16 cellular contexts compared by ENCODE assay signal in the genomic region with DNA sequence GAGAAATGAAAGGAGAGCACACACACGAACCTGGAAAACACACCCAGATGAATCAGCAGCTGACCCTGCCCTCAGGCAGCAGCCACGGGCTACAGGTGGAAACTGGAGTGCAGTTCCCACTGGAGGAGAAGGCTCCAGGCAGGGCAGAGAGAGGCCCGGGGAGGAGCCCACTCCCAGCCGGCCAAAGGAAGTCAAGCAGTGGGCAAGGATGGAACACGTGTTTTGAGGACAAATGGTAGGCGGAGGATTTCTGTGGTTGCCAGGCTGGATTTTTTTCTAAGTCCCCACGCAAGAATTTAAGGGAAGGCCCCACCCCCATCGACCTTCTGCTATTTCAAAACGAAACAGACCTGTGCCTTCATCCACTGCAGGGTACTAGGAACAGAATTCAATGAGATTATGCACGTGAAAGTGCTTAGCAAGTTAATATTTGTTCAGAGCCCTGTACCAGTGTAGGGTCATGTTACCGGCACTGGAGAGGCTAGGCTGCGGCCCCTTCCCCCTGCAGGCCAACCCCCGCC. TPM values are rescaled to one million over a fixed set of nuclear protein-coding genes. Genes with fewer than 3 reads are reported as not detected.
DNase-seq lines count a peak whose midpoint lies in the region; ATAC-seq and TF ChIP-seq lines count a peak whose summit lies in the region.
"Had no signal": no experiment of that assay in that cellular context is flagged by ENCODE, and none has a peak within 500 bp of the region (broad histone marks: within the 10 kb centered on the region; RNA-seq: fewer than 3 reads in every experiment).

No MANE protein-coding gene starts in this region.

- 18% methylated on average over 6 of the region's 13 CpGs for WGBS in right lobe of liver (ENCODE audit: insufficient coverage, low coverage, low lambda C conversion rate, missing lambda C conversion rate)
- WGBS in upper lobe of left lung, 2 donors = 33 to 41% methylated on average over 13 of the region's 13 CpGs
- WGBS in mesenchymal stem cell = 70% methylated on average over 10 of the region's 13 CpGs

- no peak overlapping the region for H3K18ac ChIP-seq in mesenchymal stem cell (ENCODE audit: low read depth in 1 of 2, low read length in 2 of 2)

- no peak overlapping the region for H3K14ac ChIP-seq in mesenchymal stem cell (ENCODE audit: low read length in 2 of 2)

- H2AK5ac ChIP-seq in mesenchymal stem cell (ENCODE audit: low read length, severe bottlenecking) = no peak overlapping the region

- TF ChIP-seq CTCF in WERI-Rb-1 (IDR thresholded peaks at IDR 0.05; ENCODE audit: low read depth, low read length) (no peak), right lobe of liver (IDR thresholded peaks at IDR 0.05) (no peak), upper lobe of left lung (IDR thresholded peaks at IDR 0.05) (no peak)

- H3K27me3 ChIP-seq in WERI-Rb-1 (ENCODE audit: insufficient read depth, low read depth, severe bottlenecking) (no peaks in the 10 kb centered on the region), right lobe of liver (no peaks in the 10 kb centered on the region), upper lobe of left lung (peaks cover 0 to 2% (median under 1%) of the 10 kb centered on the region in 4 donors), mesenchymal stem cell (ENCODE audit: control insufficient read depth in 1 of 2, insufficient read depth in 1 of 2, low read length in 2 of 2) (peaks cover 42 to 89% of the 10 kb centered on the region in 2 experiments)

- peak overlapping the region; percentile 69 for H3K27ac ChIP-seq in WERI-Rb-1
- peak overlapping the region; percentile 28 to 90 (median 62) for H3K27ac ChIP-seq in right lobe of liver
- peak overlapping the region in 2 of 4 donors; percentile 42 to 52 for H3K27ac ChIP-seq in upper lobe of left lung
- H3K27ac ChIP-seq in mesenchymal stem cell (ENCODE audit: low read length, poor library complexity, severe bottlenecking) = no peak overlapping the region
- H3K27ac ChIP-seq: parathyroid adenoma had no signal

- H4K8ac ChIP-seq in mesenchymal stem cell (ENCODE audit: low read length) = no peak overlapping the region

- H2BK12ac ChIP-seq in mesenchymal stem cell (ENCODE audit: low read length in 2 of 2) = no peak overlapping the region

- ATAC-seq in right lobe of liver (peak; percentile 36 to 56 (median 49)), upper lobe of left lung (ENCODE audit: low FRiP score in 2 of 2) (peak in 1 of 2 donors; percentile 64), HG03354 (IDR thresholded peaks at IDR 0.05; ENCODE audit: poor library complexity, severe bottlenecking, unreplicated experiment) (no peak)

- H2BK15ac ChIP-seq in mesenchymal stem cell (ENCODE audit: low read depth, poor library complexity, severe bottlenecking) = no peak overlapping the region

- intact Hi-C loops in right lobe of liver (cut with DNase I) = no loop called here

- H3K9me3 ChIP-seq in WERI-Rb-1 (ENCODE audit: severe bottlenecking) (no peaks in the 10 kb centered on the region), right lobe of liver (no peaks in the 10 kb centered on the region), upper lobe of left lung (no peaks in the 10 kb centered on the region), mesenchymal stem cell (ENCODE audit: control insufficient read depth, low read length) (no peaks in the 10 kb centered on the region)
- H3K9me3 ChIP-seq: HAP-1 had no signal

- no peak for TF ChIP-seq POLR2A in right lobe of liver (IDR thresholded peaks at IDR 0.05)
- no peak for TF ChIP-seq POLR2A in upper lobe of left lung (IDR thresholded peaks at IDR 0.05)

- H2BK120ac ChIP-seq in mesenchymal stem cell (ENCODE audit: low read depth, low read length) = no peak overlapping the region

- H3K4me2 ChIP-seq in mesenchymal stem cell (ENCODE audit: low read length, poor library complexity, severe bottlenecking) = no peak overlapping the region

- no peak overlapping the region for H3K23ac ChIP-seq in mesenchymal stem cell (ENCODE audit: low read length in 2 of 2)

- TF ChIP-seq EP300 in upper lobe of left lung (IDR thresholded peaks at IDR 0.05) = peak in 1 of 4 donors; percentile 32

- H3K36me3 ChIP-seq in WERI-Rb-1 = no peaks in the 10 kb centered on the region
- no peaks in the 10 kb centered on the region for H3K36me3 ChIP-seq in right lobe of liver
- H3K36me3 ChIP-seq in upper lobe of left lung = no peaks in the 10 kb centered on the region
- no peaks in the 10 kb centered on the region for H3K36me3 ChIP-seq in mesenchymal stem cell (ENCODE audit: control insufficient read depth in 1 of 2, insufficient read depth in 2 of 2, low read depth in 1 of 2, low read length in 2 of 2)
- H3K36me3 ChIP-seq: HAP-1 had no signal

- no peak overlapping the region for H2AFZ ChIP-seq in mesenchymal stem cell (ENCODE audit: low read depth, low read length)
- H2AFZ ChIP-seq: parathyroid adenoma had no signal

- H3K4me1 ChIP-seq in right lobe of liver = peaks cover 0 to 52% (median 20%) of the 10 kb centered on the region in 4 donors
- peaks cover 0 to 19% (median 10%) of the 10 kb centered on the region in 4 donors for H3K4me1 ChIP-seq in upper lobe of left lung
- H3K4me1 ChIP-seq in mesenchymal stem cell (ENCODE audit: control insufficient read depth, insufficient read depth, low read depth, low read length) = peaks cover 7% of the 10 kb centered on the region
- H3K4me1 ChIP-seq: parathyroid adenoma had no signal

- H3K79me1 ChIP-seq in mesenchymal stem cell (replicated peaks; ENCODE audit: low read length, poor library complexity, severe bottlenecking) = no peaks in the 10 kb centered on the region

- DNase-seq in NCI-H345 (lab: John Stamatoyannopoulos, UW) (peak; percentile 32), NCI-H345 treated with DMSO at 0.1 percent for 48 hours (lab: John Stamatoyannopoulos, UW; ENCODE audit: unreplicated experiment) (no peak), WERI-Rb-1 (peak; percentile 59), right lobe of liver (peak in 2 of 3 donors; percentile 29 to 64), upper lobe of left lung (peak; percentile 38 to 54), mucosa of gallbladder (ENCODE audit: low spot score) (no peak), mesenchymal stem cell (no peak)
- DNase-seq: activated naive CD8-positive, alpha-beta T cell treated with anti-CD3 and anti-CD28 coated beads, Interleukin-2, amount 10 ng/mL, durations not matched to agents 7 days and 5 days; CD4-positive, CD25-positive, alpha-beta regulatory T cell; foreskin melanocyte; KBM-7; NCI-H446 treated with DMSO at 0.1 percent for 48 hours; stimulated activated naive CD8-positive, alpha-beta T cell treated with anti-CD3 and anti-CD28 coated beads, Interleukin-15, amount 100 ng/mL, for 72 hours had no signal

- no peak overlapping the region for H4K91ac ChIP-seq in mesenchymal stem cell (ENCODE audit: low read length)

- H3K4me3 ChIP-seq in WERI-Rb-1 (ENCODE audit: low read depth, low read length) (0 out of 2 replicates have a peak overlapping the region, but pooled peaks have one; percentile 1), right lobe of liver (no peak overlapping the region), upper lobe of left lung (no peak overlapping the region), mesenchymal stem cell (ENCODE audit: insufficient read depth in 1 of 2, low read depth in 1 of 2, low read length in 2 of 2) (no peak overlapping the region)
- H3K4me3 ChIP-seq: HAP-1 had no signal

- H3K9ac ChIP-seq in mesenchymal stem cell (ENCODE audit: low read length) = no peak overlapping the region
- H3K9ac ChIP-seq: parathyroid adenoma had no signal

- no peak overlapping the region for H3K4ac ChIP-seq in mesenchymal stem cell (ENCODE audit: low read depth in 1 of 2, low read length in 2 of 2)

- H2BK5ac ChIP-seq in mesenchymal stem cell (ENCODE audit: low read depth, low read length, poor library complexity, severe bottlenecking) = no peak overlapping the region

RNA-seq across cellular contexts. Expression of gene EPB41L4B, which starts 6.8 kb away (rescaled TPM):
- total RNA-seq in right lobe of liver (10 to 100 TPM; 29.0 to 89.0 (median 32.4) TPM), upper lobe of left lung (10 to 100 TPM in 3 of 6 donors, 1 to 10 TPM in 3; 8.3 to 28.0 (median 10.9) TPM), mucosa of gallbladder (31.1 TPM)
- 0.03 TPM for polyA plus RNA-seq in mesenchymal stem cell (2013, experiment 1 of 2)
- polyA plus RNA-seq in mesenchymal stem cell (2013, experiment 2 of 2) = 0.03 TPM
- total RNA-seq: activated naive CD8-positive, alpha-beta T cell treated with anti-CD3 and anti-CD28 coated beads, Interleukin-2, amount 10 ng/mL, durations not matched to agents 7 days and 5 days; CD4-positive, CD25-positive, alpha-beta regulatory T cell had no signal
- polyA plus RNA-seq: CD4-positive, CD25-positive, alpha-beta regulatory T cell had no signal

Comparison
In these comparisons a context has a peak if more than half of its experiments do, and no peak if none do; other contexts are left out.
1. DNase-seq: peak in NCI-H345 (single experiment), WERI-Rb-1 (single experiment), right lobe of liver (2 of 3) and upper lobe of left lung (2 of 2); none in NCI-H345 treated with DMSO at 0.1 percent for 48 hours (single experiment), mucosa of gallbladder (single experiment) and mesenchymal stem cell (single experiment).